In the genomic region with DNA sequence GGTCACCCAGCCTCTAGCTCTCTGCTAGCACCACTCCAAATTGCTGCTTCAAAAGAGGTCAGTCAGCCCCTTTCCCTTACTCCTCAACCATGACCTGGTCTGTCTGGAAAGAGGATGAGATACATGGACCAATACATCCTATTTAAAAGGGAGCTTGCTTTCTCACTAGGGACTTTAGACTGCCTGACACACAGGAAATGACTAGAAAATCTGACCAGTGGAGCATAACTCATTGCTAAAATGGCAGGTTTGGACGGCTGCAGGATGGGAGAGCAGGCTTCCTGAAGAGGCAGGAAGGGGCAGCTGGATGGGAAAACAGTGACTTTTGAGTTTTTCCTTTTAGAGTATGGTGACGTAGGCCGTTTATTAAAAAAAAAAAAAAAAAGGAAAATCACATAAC, we compare ENCODE assay signal across 9 cellular contexts. TPM values are rescaled to one million over a fixed set of nuclear protein-coding genes. Genes with fewer than 3 reads are reported as not detected.
DNase-seq lines count a peak whose midpoint lies in the region; ATAC-seq lines count a peak whose summit lies in the region.
"Had no signal": no experiment of that assay in that cellular context is flagged by ENCODE, and none has a peak within 500 bp of the region (broad histone marks: within the 10 kb centered on the region; RNA-seq: fewer than 3 reads in every experiment).

No MANE protein-coding gene starts in this region.

- DNase-seq in Daoy (ENCODE audit: low read depth) (peak; percentile 62), HuH-7.5 (ENCODE audit: low spot score) (no peak), NCI-H2196 treated with DMSO at 0.1 percent for 48 hours (lab: John Stamatoyannopoulos, UW; ENCODE audit: unreplicated experiment) (no peak)
- no peak for DNase-seq in activated naive CD8-positive, alpha-beta T cell treated with anti-CD3 and anti-CD28 coated beads, Interleukin-2, amount 10 ng/mL, durations not matched to agents 7 days and 5 days
- no peak for DNase-seq in naive thymus-derived CD4-positive, alpha-beta T cell
- DNase-seq in effector memory CD4-positive, alpha-beta T cell = no peak

- peak overlapping the region; percentile 37 for H3K27ac Mint-ChIP-seq in activated naive CD8-positive, alpha-beta T cell treated with anti-CD3 and anti-CD28 coated beads, Interleukin-2, amount 10 ng/mL, durations not matched to agents 7 days and 5 days
- peak overlapping the region; percentile 1 to 87 (median 68) for H3K27ac Mint-ChIP-seq in naive thymus-derived CD4-positive, alpha-beta T cell

- ATAC-seq in HG02642 (IDR thresholded peaks at IDR 0.05; ENCODE audit: poor library complexity, unreplicated experiment) (peak; percentile 31), HG03457 (IDR thresholded peaks at IDR 0.05; ENCODE audit: unreplicated experiment) (no peak)
- ATAC-seq in activated naive CD8-positive, alpha-beta T cell treated with anti-CD3 and anti-CD28 coated beads, Interleukin-2, amount 10 ng/mL, durations not matched to agents 7 days and 5 days (ENCODE audit: low read depth) = peak; percentile 17
- ATAC-seq in naive thymus-derived CD4-positive, alpha-beta T cell = peak; percentile 38

- no peaks in the 10 kb centered on the region for H3K9me3 Mint-ChIP-seq in activated naive CD8-positive, alpha-beta T cell treated with anti-CD3 and anti-CD28 coated beads, Interleukin-2, amount 10 ng/mL, durations not matched to agents 7 days and 5 days
- no peaks in the 10 kb centered on the region for H3K9me3 Mint-ChIP-seq in naive thymus-derived CD4-positive, alpha-beta T cell

- H3K27ac ChIP-seq in naive thymus-derived CD4-positive, alpha-beta T cell (ENCODE audit: low read depth, low read length) = peak overlapping the region; percentile 17
- no peak overlapping the region for H3K27ac ChIP-seq in effector memory CD4-positive, alpha-beta T cell (ENCODE audit: insufficient read depth, low read length, poor library complexity, severe bottlenecking)
- H3K27ac ChIP-seq: parathyroid adenoma had no signal

- POLR2A ChIA-PET in activated naive CD8-positive, alpha-beta T cell treated with anti-CD3 and anti-CD28 coated beads, Interleukin-2, amount 10 ng/mL, durations not matched to agents 7 days and 5 days (lab: Charles Lee) = interaction anchor here (2.3 kb wide), 1 partner anchor 25 kb away, joined by 11 read pairs; the partner anchor contains the start of gene STIM1
- POLR2A ChIA-PET in naive thymus-derived CD4-positive, alpha-beta T cell (lab: Charles Lee) = interaction anchor here (1.0 to 1.9 kb wide), 3 partner anchors 26 to 65 kb away, joined by 3 to 9 read pairs (median 5); partner anchors contain the start of gene STIM1

- intact Hi-C loops in naive thymus-derived CD4-positive, alpha-beta T cell (cut with micrococcal nuclease) = no loop called here

- H3K4me3 Mint-ChIP-seq in activated naive CD8-positive, alpha-beta T cell treated with anti-CD3 and anti-CD28 coated beads, Interleukin-2, amount 10 ng/mL, durations not matched to agents 7 days and 5 days = no peak overlapping the region
- H3K4me3 Mint-ChIP-seq in naive thymus-derived CD4-positive, alpha-beta T cell = peak overlapping the region in 9 of 10 donors; percentile 4 to 63 (median 41)

- peaks cover 32 to 39% of the 10 kb centered on the region in 2 donors for H3K4me1 ChIP-seq in naive thymus-derived CD4-positive, alpha-beta T cell (ENCODE audit: control insufficient read depth in 2 of 2, insufficient read depth in 2 of 2, low read length in 2 of 2)
- peaks cover 31% of the 10 kb centered on the region for H3K4me1 ChIP-seq in effector memory CD4-positive, alpha-beta T cell (ENCODE audit: control insufficient read depth, insufficient read depth, low read length, poor library complexity, severe bottlenecking)

- H3K9me3 ChIP-seq in naive thymus-derived CD4-positive, alpha-beta T cell (ENCODE audit: control insufficient read depth in 2 of 3, low read length in 3 of 3) = no peaks in the 10 kb centered on the region
- H3K9me3 ChIP-seq in effector memory CD4-positive, alpha-beta T cell (ENCODE audit: control insufficient read depth, low read length) = no peaks in the 10 kb centered on the region

- no peak overlapping the region for H3K4me3 ChIP-seq in naive thymus-derived CD4-positive, alpha-beta T cell (ENCODE audit: low read length)
- no peak overlapping the region for H3K4me3 ChIP-seq in effector memory CD4-positive, alpha-beta T cell (ENCODE audit: insufficient read depth, low read depth, low read length, poor library complexity, severe bottlenecking)

- H3K4me1 Mint-ChIP-seq in activated naive CD8-positive, alpha-beta T cell treated with anti-CD3 and anti-CD28 coated beads, Interleukin-2, amount 10 ng/mL, durations not matched to agents 7 days and 5 days = peaks cover 55% of the 10 kb centered on the region
- H3K4me1 Mint-ChIP-seq in naive thymus-derived CD4-positive, alpha-beta T cell = peaks cover 59 to 90% (median 85%) of the 10 kb centered on the region in 7 donors

- H3K27me3 Mint-ChIP-seq in activated naive CD8-positive, alpha-beta T cell treated with anti-CD3 and anti-CD28 coated beads, Interleukin-2, amount 10 ng/mL, durations not matched to agents 7 days and 5 days = no peaks in the 10 kb centered on the region
- no peaks in the 10 kb centered on the region for H3K27me3 Mint-ChIP-seq in naive thymus-derived CD4-positive, alpha-beta T cell

- CTCF ChIA-PET in naive thymus-derived CD4-positive, alpha-beta T cell (lab: Charles Lee) = interaction anchor here (0.6 to 2.7 kb wide), 4 partner anchors 22 to 38 kb away, joined by 3 to 13 read pairs (median 4); partner anchors contain the start of gene STIM1

- H3K27me3 ChIP-seq in naive thymus-derived CD4-positive, alpha-beta T cell (ENCODE audit: control insufficient read depth in 2 of 2, insufficient read depth in 2 of 2, low read length in 2 of 2) = no peaks in the 10 kb centered on the region
- no peaks in the 10 kb centered on the region for H3K27me3 ChIP-seq in effector memory CD4-positive, alpha-beta T cell (replicated peaks; ENCODE audit: control insufficient read depth, insufficient read depth, low read length, poor library complexity, severe bottlenecking)

- H3K36me3 Mint-ChIP-seq in activated naive CD8-positive, alpha-beta T cell treated with anti-CD3 and anti-CD28 coated beads, Interleukin-2, amount 10 ng/mL, durations not matched to agents 7 days and 5 days = peaks cover 7% of the 10 kb centered on the region
- peaks cover 0 to 18% (median 0%) of the 10 kb centered on the region in 5 donors for H3K36me3 Mint-ChIP-seq in naive thymus-derived CD4-positive, alpha-beta T cell

- no peaks in the 10 kb centered on the region for H3K36me3 ChIP-seq in naive thymus-derived CD4-positive, alpha-beta T cell (ENCODE audit: control insufficient read depth in 2 of 3, insufficient read depth in 3 of 3, low read length in 3 of 3)
- H3K36me3 ChIP-seq in effector memory CD4-positive, alpha-beta T cell (ENCODE audit: control insufficient read depth, insufficient read depth, low read length) = no peaks in the 10 kb centered on the region

RNA-seq across cellular contexts. Expression of gene STIM1, which starts 25.3 kb away (rescaled TPM):
- 7.7 and 13.5 TPM in 2 replicates for total RNA-seq in Daoy (2014; rRNA removed; shearing (Covaris generic))
- 100 to 1,000 TPM in 1 of 2 experiments, 10 to 100 TPM in 1; 98.8 to 101 TPM for total RNA-seq in activated naive CD8-positive, alpha-beta T cell treated with anti-CD3 and anti-CD28 coated beads, Interleukin-2, amount 10 ng/mL, durations not matched to agents 7 days and 5 days
- 100 to 1,000 TPM in 3 of 5 experiments, 10 to 100 TPM in 2; 95.6 to 117 (median 103) TPM for total RNA-seq in naive thymus-derived CD4-positive, alpha-beta T cell
- 10 to 100 TPM; 38.4 to 43.6 TPM for polyA plus RNA-seq in naive thymus-derived CD4-positive, alpha-beta T cell

RNA-seq across cellular contexts. Expression of gene RHOG, which starts 40.0 kb away (rescaled TPM):
- total RNA-seq in Daoy (2014; rRNA removed; shearing (Covaris generic)) = 13.4 and 17.3 TPM in 2 replicates
- total RNA-seq in activated naive CD8-positive, alpha-beta T cell treated with anti-CD3 and anti-CD28 coated beads, Interleukin-2, amount 10 ng/mL, durations not matched to agents 7 days and 5 days = 100 to 1,000 TPM; 154 to 159 TPM
- total RNA-seq in naive thymus-derived CD4-positive, alpha-beta T cell = 100 to 1,000 TPM in 2 of 5 experiments, 10 to 100 TPM in 3; 89.4 to 147 (median 96.3) TPM
- 100 to 1,000 TPM; 133 to 220 TPM for polyA plus RNA-seq in naive thymus-derived CD4-positive, alpha-beta T cell
